Comparison of ENCODE assay signal across 1 cellular context in the genomic region with DNA sequence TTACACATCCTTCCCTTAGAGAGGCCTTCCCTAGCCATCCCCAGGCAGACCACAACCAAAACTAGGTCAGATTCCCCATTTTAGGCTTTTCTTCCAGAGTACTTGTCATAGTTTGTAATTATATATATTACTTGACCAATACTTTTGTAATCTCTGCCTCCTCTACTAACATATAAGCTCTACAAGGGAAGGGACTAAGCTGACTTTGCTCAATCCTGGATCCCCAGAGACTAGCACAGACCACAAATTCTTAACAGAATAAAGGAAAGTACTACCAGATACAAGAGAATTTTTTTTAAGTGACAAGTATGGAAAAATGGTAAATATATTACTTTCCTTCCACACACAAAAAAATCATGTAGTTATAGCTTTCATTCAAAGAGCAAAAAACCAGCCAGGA.
TF ChIP-seq lines count a peak whose summit lies in the region.

No MANE protein-coding gene starts in this region.

TF ChIP-seq in GM23338, 12 proteins besides CTCF, POLR2A, EP300 and RAD21 (continued from another document):
- TF ChIP-seq, protein P1, sequence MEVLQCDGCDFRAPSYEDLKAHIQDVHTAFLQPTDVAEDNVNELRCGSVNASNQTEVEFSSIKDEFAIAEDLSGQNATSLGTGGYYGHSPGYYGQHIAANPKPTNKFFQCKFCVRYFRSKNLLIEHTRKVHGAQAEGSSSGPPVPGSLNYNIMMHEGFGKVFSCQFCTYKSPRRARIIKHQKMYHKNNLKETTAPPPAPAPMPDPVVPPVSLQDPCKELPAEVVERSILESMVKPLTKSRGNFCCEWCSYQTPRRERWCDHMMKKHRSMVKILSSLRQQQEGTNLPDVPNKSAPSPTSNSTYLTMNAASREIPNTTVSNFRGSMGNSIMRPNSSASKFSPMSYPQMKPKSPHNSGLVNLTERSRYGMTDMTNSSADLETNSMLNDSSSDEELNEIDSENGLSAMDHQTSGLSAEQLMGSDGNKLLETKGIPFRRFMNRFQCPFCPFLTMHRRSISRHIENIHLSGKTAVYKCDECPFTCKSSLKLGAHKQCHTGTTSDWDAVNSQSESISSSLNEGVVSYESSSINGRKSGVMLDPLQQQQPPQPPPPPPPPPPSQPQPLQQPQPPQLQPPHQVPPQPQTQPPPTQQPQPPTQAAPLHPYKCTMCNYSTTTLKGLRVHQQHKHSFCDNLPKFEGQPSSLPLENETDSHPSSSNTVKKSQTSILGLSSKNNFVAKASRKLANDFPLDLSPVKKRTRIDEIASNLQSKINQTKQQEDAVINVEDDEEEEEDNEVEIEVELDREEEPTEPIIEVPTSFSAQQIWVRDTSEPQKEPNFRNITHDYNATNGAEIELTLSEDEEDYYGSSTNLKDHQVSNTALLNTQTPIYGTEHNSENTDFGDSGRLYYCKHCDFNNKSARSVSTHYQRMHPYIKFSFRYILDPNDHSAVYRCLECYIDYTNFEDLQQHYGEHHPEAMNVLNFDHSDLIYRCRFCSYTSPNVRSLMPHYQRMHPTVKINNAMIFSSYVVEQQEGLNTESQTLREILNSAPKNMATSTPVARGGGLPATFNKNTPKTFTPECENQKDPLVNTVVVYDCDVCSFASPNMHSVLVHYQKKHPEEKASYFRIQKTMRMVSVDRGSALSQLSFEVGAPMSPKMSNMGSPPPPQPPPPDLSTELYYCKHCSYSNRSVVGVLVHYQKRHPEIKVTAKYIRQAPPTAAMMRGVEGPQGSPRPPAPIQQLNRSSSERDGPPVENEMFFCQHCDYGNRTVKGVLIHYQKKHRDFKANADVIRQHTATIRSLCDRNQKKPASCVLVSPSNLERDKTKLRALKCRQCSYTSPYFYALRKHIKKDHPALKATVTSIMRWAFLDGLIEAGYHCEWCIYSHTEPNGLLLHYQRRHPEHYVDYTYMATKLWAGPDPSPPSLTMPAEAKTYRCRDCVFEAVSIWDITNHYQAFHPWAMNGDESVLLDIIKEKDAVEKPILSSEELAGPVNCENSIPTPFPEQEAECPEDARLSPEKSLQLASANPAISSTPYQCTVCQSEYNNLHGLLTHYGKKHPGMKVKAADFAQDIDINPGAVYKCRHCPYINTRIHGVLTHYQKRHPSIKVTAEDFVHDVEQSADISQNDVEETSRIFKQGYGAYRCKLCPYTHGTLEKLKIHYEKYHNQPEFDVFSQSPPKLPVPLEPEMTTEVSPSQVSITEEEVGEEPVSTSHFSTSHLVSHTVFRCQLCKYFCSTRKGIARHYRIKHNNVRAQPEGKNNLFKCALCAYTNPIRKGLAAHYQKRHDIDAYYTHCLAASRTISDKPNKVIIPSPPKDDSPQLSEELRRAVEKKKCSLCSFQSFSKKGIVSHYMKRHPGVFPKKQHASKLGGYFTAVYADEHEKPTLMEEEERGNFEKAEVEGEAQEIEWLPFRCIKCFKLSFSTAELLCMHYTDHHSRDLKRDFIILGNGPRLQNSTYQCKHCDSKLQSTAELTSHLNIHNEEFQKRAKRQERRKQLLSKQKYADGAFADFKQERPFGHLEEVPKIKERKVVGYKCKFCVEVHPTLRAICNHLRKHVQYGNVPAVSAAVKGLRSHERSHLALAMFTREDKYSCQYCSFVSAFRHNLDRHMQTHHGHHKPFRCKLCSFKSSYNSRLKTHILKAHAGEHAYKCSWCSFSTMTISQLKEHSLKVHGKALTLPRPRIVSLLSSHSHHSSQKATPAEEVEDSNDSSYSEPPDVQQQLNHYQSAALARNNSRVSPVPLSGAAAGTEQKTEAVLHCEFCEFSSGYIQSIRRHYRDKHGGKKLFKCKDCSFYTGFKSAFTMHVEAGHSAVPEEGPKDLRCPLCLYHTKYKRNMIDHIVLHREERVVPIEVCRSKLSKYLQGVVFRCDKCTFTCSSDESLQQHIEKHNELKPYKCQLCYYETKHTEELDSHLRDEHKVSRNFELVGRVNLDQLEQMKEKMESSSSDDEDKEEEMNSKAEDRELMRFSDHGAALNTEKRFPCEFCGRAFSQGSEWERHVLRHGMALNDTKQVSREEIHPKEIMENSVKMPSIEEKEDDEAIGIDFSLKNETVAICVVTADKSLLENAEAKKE (CRISPR knock-in tag; IDR thresholded peaks at IDR 0.05) = no peak
- TF ChIP-seq, protein P2, sequence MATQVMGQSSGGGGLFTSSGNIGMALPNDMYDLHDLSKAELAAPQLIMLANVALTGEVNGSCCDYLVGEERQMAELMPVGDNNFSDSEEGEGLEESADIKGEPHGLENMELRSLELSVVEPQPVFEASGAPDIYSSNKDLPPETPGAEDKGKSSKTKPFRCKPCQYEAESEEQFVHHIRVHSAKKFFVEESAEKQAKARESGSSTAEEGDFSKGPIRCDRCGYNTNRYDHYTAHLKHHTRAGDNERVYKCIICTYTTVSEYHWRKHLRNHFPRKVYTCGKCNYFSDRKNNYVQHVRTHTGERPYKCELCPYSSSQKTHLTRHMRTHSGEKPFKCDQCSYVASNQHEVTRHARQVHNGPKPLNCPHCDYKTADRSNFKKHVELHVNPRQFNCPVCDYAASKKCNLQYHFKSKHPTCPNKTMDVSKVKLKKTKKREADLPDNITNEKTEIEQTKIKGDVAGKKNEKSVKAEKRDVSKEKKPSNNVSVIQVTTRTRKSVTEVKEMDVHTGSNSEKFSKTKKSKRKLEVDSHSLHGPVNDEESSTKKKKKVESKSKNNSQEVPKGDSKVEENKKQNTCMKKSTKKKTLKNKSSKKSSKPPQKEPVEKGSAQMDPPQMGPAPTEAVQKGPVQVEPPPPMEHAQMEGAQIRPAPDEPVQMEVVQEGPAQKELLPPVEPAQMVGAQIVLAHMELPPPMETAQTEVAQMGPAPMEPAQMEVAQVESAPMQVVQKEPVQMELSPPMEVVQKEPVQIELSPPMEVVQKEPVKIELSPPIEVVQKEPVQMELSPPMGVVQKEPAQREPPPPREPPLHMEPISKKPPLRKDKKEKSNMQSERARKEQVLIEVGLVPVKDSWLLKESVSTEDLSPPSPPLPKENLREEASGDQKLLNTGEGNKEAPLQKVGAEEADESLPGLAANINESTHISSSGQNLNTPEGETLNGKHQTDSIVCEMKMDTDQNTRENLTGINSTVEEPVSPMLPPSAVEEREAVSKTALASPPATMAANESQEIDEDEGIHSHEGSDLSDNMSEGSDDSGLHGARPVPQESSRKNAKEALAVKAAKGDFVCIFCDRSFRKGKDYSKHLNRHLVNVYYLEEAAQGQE (IDR thresholded peaks at IDR 0.05; ENCODE audit: unreplicated experiment) = no peak
- TF ChIP-seq EZH2phosphoT487 (IDR thresholded peaks at IDR 0.05; ENCODE audit: unreplicated experiment) = no peak
